In the genomic region with DNA sequence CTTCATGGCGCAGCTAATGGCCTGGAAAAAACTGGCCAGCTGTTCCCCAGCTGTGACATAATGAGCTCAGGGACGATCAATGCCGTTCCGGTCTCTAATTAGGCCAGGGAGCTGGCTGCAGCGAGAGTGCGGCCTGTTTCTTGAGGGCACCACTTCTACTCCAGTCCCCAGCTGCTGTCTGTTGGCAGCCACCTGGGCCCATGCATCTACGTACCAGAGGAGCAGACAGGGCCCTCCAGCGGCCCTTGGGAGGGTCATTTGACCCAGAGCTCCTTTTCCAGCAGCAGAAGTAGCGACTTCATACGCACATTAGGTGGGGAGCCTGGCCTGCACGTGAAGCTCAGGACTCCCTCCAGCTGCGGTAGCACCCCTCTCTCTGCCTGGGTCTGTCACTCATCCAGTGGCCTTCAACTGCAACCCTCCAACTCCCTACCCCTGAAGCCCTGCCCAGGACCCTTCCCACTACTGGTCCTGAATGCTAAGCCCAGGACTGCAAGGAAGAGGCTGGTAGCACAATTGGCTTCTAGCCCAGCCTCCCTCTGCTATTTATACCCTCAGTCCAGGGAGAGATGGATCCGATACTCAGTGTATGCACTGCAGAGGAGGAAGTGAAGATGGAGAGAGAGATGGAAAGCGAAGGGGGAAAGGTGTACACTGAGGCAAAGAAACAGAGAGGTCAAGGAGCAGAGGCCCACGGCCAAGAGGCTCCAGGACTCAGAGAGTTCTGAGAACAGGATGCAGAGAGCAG, we compare ENCODE assay signal across 1 cellular context.
TF ChIP-seq lines count a peak whose summit lies in the region.

No MANE protein-coding gene starts in this region.

TF ChIP-seq in HepG2, 621 proteins besides CTCF, POLR2A, EP300 and RAD21:
- TF ChIP-seq, protein P1, sequence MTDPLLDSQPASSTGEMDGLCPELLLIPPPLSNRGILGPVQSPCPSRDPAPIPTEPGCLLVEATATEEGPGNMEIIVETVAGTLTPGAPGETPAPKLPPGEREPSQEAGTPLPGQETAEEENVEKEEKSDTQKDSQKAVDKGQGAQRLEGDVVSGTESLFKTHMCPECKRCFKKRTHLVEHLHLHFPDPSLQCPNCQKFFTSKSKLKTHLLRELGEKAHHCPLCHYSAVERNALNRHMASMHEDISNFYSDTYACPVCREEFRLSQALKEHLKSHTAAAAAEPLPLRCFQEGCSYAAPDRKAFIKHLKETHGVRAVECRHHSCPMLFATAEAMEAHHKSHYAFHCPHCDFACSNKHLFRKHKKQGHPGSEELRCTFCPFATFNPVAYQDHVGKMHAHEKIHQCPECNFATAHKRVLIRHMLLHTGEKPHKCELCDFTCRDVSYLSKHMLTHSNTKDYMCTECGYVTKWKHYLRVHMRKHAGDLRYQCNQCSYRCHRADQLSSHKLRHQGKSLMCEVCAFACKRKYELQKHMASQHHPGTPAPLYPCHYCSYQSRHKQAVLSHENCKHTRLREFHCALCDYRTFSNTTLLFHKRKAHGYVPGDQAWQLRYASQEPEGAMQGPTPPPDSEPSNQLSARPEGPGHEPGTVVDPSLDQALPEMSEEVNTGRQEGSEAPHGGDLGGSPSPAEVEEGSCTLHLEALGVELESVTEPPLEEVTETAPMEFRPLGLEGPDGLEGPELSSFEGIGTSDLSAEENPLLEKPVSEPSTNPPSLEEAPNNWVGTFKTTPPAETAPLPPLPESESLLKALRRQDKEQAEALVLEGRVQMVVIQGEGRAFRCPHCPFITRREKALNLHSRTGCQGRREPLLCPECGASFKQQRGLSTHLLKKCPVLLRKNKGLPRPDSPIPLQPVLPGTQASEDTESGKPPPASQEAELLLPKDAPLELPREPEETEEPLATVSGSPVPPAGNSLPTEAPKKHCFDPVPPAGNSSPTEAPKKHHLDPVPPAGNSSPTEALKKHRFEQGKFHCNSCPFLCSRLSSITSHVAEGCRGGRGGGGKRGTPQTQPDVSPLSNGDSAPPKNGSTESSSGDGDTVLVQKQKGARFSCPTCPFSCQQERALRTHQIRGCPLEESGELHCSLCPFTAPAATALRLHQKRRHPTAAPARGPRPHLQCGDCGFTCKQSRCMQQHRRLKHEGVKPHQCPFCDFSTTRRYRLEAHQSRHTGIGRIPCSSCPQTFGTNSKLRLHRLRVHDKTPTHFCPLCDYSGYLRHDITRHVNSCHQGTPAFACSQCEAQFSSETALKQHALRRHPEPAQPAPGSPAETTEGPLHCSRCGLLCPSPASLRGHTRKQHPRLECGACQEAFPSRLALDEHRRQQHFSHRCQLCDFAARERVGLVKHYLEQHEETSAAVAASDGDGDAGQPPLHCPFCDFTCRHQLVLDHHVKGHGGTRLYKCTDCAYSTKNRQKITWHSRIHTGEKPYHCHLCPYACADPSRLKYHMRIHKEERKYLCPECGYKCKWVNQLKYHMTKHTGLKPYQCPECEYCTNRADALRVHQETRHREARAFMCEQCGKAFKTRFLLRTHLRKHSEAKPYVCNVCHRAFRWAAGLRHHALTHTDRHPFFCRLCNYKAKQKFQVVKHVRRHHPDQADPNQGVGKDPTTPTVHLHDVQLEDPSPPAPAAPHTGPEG (CRISPR knock-in tag; IDR thresholded peaks at IDR 0.05) = no peak
- TF ChIP-seq, protein P2, sequence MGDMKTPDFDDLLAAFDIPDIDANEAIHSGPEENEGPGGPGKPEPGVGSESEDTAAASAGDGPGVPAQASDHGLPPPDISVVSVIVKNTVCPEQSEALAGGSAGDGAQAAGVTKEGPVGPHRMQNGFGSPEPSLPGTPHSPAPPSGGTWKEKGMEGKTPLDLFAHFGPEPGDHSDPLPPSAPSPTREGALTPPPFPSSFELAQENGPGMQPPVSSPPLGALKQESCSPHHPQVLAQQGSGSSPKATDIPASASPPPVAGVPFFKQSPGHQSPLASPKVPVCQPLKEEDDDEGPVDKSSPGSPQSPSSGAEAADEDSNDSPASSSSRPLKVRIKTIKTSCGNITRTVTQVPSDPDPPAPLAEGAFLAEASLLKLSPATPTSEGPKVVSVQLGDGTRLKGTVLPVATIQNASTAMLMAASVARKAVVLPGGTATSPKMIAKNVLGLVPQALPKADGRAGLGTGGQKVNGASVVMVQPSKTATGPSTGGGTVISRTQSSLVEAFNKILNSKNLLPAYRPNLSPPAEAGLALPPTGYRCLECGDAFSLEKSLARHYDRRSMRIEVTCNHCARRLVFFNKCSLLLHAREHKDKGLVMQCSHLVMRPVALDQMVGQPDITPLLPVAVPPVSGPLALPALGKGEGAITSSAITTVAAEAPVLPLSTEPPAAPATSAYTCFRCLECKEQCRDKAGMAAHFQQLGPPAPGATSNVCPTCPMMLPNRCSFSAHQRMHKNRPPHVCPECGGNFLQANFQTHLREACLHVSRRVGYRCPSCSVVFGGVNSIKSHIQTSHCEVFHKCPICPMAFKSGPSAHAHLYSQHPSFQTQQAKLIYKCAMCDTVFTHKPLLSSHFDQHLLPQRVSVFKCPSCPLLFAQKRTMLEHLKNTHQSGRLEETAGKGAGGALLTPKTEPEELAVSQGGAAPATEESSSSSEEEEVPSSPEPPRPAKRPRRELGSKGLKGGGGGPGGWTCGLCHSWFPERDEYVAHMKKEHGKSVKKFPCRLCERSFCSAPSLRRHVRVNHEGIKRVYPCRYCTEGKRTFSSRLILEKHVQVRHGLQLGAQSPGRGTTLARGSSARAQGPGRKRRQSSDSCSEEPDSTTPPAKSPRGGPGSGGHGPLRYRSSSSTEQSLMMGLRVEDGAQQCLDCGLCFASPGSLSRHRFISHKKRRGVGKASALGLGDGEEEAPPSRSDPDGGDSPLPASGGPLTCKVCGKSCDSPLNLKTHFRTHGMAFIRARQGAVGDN (CRISPR knock-in tag; IDR thresholded peaks at IDR 0.05) = peak; percentile 28; the same call in 1 of the 2 replicates
- TF ChIP-seq NFIC (IDR thresholded peaks at IDR 0.05; ENCODE audit: low read length) (no peak), ZFX (CRISPR knock-in tag; IDR thresholded peaks at IDR 0.05; ENCODE audit: low read depth) (peak; percentile 59), IRX3 (CRISPR knock-in tag; IDR thresholded peaks at IDR 0.05; ENCODE audit: borderline replicate concordance, low read depth) (no peak), ZNF615 (CRISPR knock-in tag; IDR thresholded peaks at IDR 0.05; ENCODE audit: borderline replicate concordance) (no peak), SOX6 (IDR thresholded peaks at IDR 0.05) (no peak), SOX6 (CRISPR knock-in tag; IDR thresholded peaks at IDR 0.05) (no peak), YEATS2 (CRISPR knock-in tag; IDR thresholded peaks at IDR 0.05; ENCODE audit: borderline replicate concordance) (no peak), KLF13 (CRISPR knock-in tag; IDR thresholded peaks at IDR 0.05) (no peak)
- TF ChIP-seq, protein P3, sequence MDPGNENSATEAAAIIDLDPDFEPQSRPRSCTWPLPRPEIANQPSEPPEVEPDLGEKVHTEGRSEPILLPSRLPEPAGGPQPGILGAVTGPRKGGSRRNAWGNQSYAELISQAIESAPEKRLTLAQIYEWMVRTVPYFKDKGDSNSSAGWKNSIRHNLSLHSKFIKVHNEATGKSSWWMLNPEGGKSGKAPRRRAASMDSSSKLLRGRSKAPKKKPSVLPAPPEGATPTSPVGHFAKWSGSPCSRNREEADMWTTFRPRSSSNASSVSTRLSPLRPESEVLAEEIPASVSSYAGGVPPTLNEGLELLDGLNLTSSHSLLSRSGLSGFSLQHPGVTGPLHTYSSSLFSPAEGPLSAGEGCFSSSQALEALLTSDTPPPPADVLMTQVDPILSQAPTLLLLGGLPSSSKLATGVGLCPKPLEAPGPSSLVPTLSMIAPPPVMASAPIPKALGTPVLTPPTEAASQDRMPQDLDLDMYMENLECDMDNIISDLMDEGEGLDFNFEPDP (CRISPR knock-in tag; conservative IDR thresholded peaks at IDR 0.05) = no peak
- TF ChIP-seq, protein P4, sequence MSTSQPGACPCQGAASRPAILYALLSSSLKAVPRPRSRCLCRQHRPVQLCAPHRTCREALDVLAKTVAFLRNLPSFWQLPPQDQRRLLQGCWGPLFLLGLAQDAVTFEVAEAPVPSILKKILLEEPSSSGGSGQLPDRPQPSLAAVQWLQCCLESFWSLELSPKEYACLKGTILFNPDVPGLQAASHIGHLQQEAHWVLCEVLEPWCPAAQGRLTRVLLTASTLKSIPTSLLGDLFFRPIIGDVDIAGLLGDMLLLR (CRISPR knock-in tag; IDR thresholded peaks at IDR 0.05) = no peak
- TF ChIP-seq, protein P5, sequence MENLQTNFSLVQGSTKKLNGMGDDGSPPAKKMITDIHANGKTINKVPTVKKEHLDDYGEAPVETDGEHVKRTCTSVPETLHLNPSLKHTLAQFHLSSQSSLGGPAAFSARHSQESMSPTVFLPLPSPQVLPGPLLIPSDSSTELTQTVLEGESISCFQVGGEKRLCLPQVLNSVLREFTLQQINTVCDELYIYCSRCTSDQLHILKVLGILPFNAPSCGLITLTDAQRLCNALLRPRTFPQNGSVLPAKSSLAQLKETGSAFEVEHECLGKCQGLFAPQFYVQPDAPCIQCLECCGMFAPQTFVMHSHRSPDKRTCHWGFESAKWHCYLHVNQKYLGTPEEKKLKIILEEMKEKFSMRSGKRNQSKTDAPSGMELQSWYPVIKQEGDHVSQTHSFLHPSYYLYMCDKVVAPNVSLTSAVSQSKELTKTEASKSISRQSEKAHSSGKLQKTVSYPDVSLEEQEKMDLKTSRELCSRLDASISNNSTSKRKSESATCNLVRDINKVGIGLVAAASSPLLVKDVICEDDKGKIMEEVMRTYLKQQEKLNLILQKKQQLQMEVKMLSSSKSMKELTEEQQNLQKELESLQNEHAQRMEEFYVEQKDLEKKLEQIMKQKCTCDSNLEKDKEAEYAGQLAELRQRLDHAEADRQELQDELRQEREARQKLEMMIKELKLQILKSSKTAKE (CRISPR knock-in tag; IDR thresholded peaks at IDR 0.05; ENCODE audit: borderline replicate concordance) = no peak
